In the genomic region with DNA sequence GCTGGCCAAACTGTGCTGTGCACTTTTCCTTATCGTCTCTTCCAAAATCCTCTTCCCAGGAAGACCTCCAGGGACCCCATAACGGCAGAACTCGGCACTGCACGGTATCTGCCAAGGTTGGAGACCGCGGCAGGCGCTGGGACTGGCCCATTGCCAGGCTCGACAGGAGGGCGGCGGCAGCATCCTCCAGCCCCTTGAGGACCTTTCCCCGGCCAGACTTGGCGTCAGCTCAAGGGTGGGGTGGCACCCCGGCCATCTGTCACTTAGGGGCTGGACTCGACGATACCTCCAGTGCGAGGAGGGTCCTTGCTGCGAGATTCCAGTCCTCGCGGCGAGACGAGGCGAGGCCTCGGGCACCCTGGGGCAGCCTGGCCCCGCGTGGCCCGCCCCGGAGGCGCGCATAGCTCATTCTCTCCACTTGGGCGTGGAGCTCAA, we compare ENCODE assay signal across 8 cellular contexts. TPM values are rescaled to one million over a fixed set of nuclear protein-coding genes. Genes with fewer than 3 reads are reported as not detected.
DNase-seq lines count a peak whose midpoint lies in the region; ATAC-seq, FAIRE-seq and TF ChIP-seq lines count a peak whose summit lies in the region.

No MANE protein-coding gene starts in this region.

- H3K4me1 ChIP-seq in ACC112 (ENCODE audit: control insufficient read depth, insufficient read depth, low read length, unreplicated experiment) (peaks cover 54% of the 10 kb centered on the region), H1 (replicated peaks in 1 of 4; ENCODE audit: control insufficient read depth in 3 of 4, insufficient read depth in 4 of 4, low read length in 3 of 4) (peaks cover 13 to 31% (median 24%) of the 10 kb centered on the region in 4 experiments), mucosa of rectum (ENCODE audit: control insufficient read depth in 2 of 2, insufficient read depth in 2 of 2, low read length in 2 of 2) (peaks cover 18 to 28% of the 10 kb centered on the region in 2 donors)

- H3K79me1 ChIP-seq in H1 (ENCODE audit: low read depth, low read length) = peaks cover 16% of the 10 kb centered on the region

- peak overlapping the region; percentile 86 to 97 for H3K4me2 ChIP-seq in H1 (ENCODE audit: insufficient read depth in 1 of 2, low read depth in 2 of 2, low read length in 2 of 2)

- no peak overlapping the region for H2BK120ac ChIP-seq in H1 (replicated peaks; ENCODE audit: low read depth, low read length)

- H2AK5ac ChIP-seq in H1 (ENCODE audit: low read depth, low read length) = no peak overlapping the region

- H2BK5ac ChIP-seq in H1 (ENCODE audit: low read depth, low read length) = peak overlapping the region; percentile 97

- H2AFZ ChIP-seq in ACC112 (ENCODE audit: low read length, unreplicated experiment) (peak overlapping the region; percentile 16), H1 (ENCODE audit: low read length) (no peak overlapping the region)

- peak overlapping the region; percentile 96 for H3K18ac ChIP-seq in H1 (ENCODE audit: extremely low read depth, low read length)

- peaks cover 14% of the 10 kb centered on the region for H3K23me2 ChIP-seq in H1 (ENCODE audit: low read depth, low read length)

- H4K91ac ChIP-seq in H1 (replicated peaks; ENCODE audit: insufficient read length, low read length) = peak overlapping the region; percentile 31

- H3K9ac ChIP-seq in H1 (replicated peaks in 1 of 4; ENCODE audit: extremely low read depth in 1 of 4, low read depth in 3 of 4, low read length in 3 of 4) (peak overlapping the region; percentile 79 to 93 (median 92)), mucosa of rectum (ENCODE audit: low read depth in 1 of 2, low read length in 2 of 2) (peak overlapping the region; percentile 85)

- no peaks in the 10 kb centered on the region for H3K9me3 ChIP-seq in H1 (ENCODE audit: insufficient read depth in 2 of 2, low read depth in 1 of 2, low read length in 1 of 2)
- no peaks in the 10 kb centered on the region for H3K9me3 ChIP-seq in mucosa of rectum (ENCODE audit: control insufficient read depth in 2 of 2, low read length in 2 of 2)

- peaks cover 58% of the 10 kb centered on the region for H3K79me2 ChIP-seq in ACC112 (ENCODE audit: control insufficient read depth, insufficient read depth, low read length, unreplicated experiment)
- H3K79me2 ChIP-seq in H1 (ENCODE audit: control insufficient read depth in 1 of 2, insufficient read depth in 2 of 2, low read length in 2 of 2) = peaks cover 24 to 57% of the 10 kb centered on the region in 2 experiments

- H2BK15ac ChIP-seq in H1 (ENCODE audit: low read length) = no peak overlapping the region

- no peak for TF ChIP-seq CTCF in H1 (IDR thresholded peaks at IDR 0.05; ENCODE audit: control extremely low read depth in 1 of 3, insufficient read depth in 1 of 3, low read depth in 1 of 3, low read length in 3 of 3)

- no peak for FAIRE-seq in H1 (lab: Jason Lieb, UNC)

- no peak overlapping the region for H3K23ac ChIP-seq in H1 (ENCODE audit: insufficient read length)

- H4K8ac ChIP-seq in H1 (ENCODE audit: extremely low read depth, insufficient read depth, low read length) = peak overlapping the region; percentile 94

- H3K56ac ChIP-seq in H1 (replicated peaks; ENCODE audit: insufficient read length, low read depth, low read length) = peak overlapping the region; percentile 92

- POLR2A ChIA-PET in H1 (lab: Charles Lee; ENCODE audit: partially characterized antibody) = interaction anchor here (0.7 to 8.2 kb wide), 25 partner anchors 9 to 262 kb away, joined by 3 to 67 read pairs (median 5); partner anchors contain the start of genes CNP, DNAJC7, EIF1 and JUP

- H3K36me3 ChIP-seq in ACC112 (ENCODE audit: insufficient read depth, low read length) = no peaks in the 10 kb centered on the region
- H3K36me3 ChIP-seq in H1 (ENCODE audit: control insufficient read depth in 2 of 4, insufficient read depth in 4 of 4, low read length in 3 of 4) = peaks cover 4 to 8% (median 5%) of the 10 kb centered on the region in 4 experiments; a peak in 6 of 8 replicates
- H3K36me3 ChIP-seq in mucosa of rectum (ENCODE audit: control insufficient read depth in 2 of 2, insufficient read depth in 2 of 2, low read length in 2 of 2) = peaks cover 2 to 7% of the 10 kb centered on the region in 2 donors

- peaks cover 22 to 41% of the 10 kb centered on the region in 2 experiments for H4K20me1 ChIP-seq in H1 (replicated peaks in 1 of 2; ENCODE audit: control insufficient read depth in 1 of 2, insufficient read depth in 2 of 2, low read length in 2 of 2)

- CTCF ChIA-PET in H1 (lab: Charles Lee; ENCODE audit: partially characterized antibody) = interaction anchor here (1.0 to 16.0 kb wide), 6 partner anchors 11 to 198 kb away, joined by 3 to 205 read pairs (median 4); partner anchors contain the start of gene CNP

- no peak for TF ChIP-seq EP300 in H1 (IDR thresholded peaks at IDR 0.05; ENCODE audit: borderline replicate concordance in 1 of 2, low read depth in 2 of 2, low read length in 2 of 2)

- TF ChIP-seq POLR2A in H1 (IDR thresholded peaks at IDR 0.05; ENCODE audit: control extremely low read depth in 1 of 2, low read depth in 2 of 2, low read length in 2 of 2) = peak in 1 of 2 experiments; percentile 30; a peak in 1 of 3 replicates

- no peak overlapping the region for H2BK12ac ChIP-seq in H1 (ENCODE audit: low read depth, low read length)

- H3K27ac ChIP-seq in ACC112 (ENCODE audit: low read depth, low read length) (peak overlapping the region; percentile 44), H1 (ENCODE audit: low read depth, low read length) (peak overlapping the region; percentile 85), mucosa of rectum (ENCODE audit: low read depth in 2 of 2, low read length in 2 of 2) (peak overlapping the region; percentile 77 to 88)

- H3K14ac ChIP-seq in H1 (ENCODE audit: insufficient read length) = no peak overlapping the region

- no peak overlapping the region for H2BK20ac ChIP-seq in H1 (ENCODE audit: low read length)

- H3K4ac ChIP-seq in H1 (replicated peaks; ENCODE audit: insufficient read length, low read depth, low read length) = peak overlapping the region; percentile 94

- H3K4me3 ChIP-seq in ACC112 (ENCODE audit: low read depth, low read length) = peak overlapping the region; percentile 94
- H3K4me3 ChIP-seq in H1 (ENCODE audit: extremely low read depth in 1 of 4, insufficient read depth in 2 of 4, low read depth in 3 of 4, low read length in 4 of 4) = peak overlapping the region; percentile 74 to 99 (median 93)
- peak overlapping the region; percentile 91 to 99 for H3K4me3 ChIP-seq in mucosa of rectum (ENCODE audit: low read length in 2 of 2)

- ATAC-seq in GM19372 (IDR thresholded peaks at IDR 0.05; ENCODE audit: low read depth, unreplicated experiment) = peak; percentile 10

- no peak for TF ChIP-seq RAD21 in H1 (IDR thresholded peaks at IDR 0.05 in 1 of 2, conservative IDR thresholded peaks at IDR 0.05 in 1 of 2; ENCODE audit: low read depth in 2 of 2, low read length in 2 of 2)

- peak; percentile 57 for DNase-seq in NCI-H1105 (lab: John Stamatoyannopoulos, UW)
- DNase-seq in activated CD4-positive, alpha-beta T cell treated with anti-CD3 and anti-CD28 coated beads, Interleukin-2, amount 50 U/mL, for 4 hours = peak; percentile 39 to 44
- DNase-seq in H1 (ENCODE audit: low read depth in 1 of 2, low spot score in 2 of 2) = peak in 1 of 2 experiments; percentile 51
- peak in 5 of 6 experiments; percentile 9 to 62 (median 38) for DNase-seq in stimulated activated naive CD4-positive, alpha-beta T cell (lab: John Stamatoyannopoulos, UW)
- DNase-seq in NCI-H1930 (lab: John Stamatoyannopoulos, UW) = no peak

- H3K27me3 ChIP-seq in ACC112 (ENCODE audit: insufficient read depth, low read length) = no peaks in the 10 kb centered on the region
- no peaks in the 10 kb centered on the region for H3K27me3 ChIP-seq in H1 (replicated peaks in 1 of 4; ENCODE audit: control insufficient read depth in 3 of 4, extremely low read depth in 1 of 4, insufficient read depth in 3 of 4, low read length in 3 of 4)
- H3K27me3 ChIP-seq in mucosa of rectum (ENCODE audit: control insufficient read depth in 2 of 2, insufficient read depth in 2 of 2, low read length in 2 of 2) = no peaks in the 10 kb centered on the region

- H4K5ac ChIP-seq in H1 (ENCODE audit: insufficient read length, low read depth, low read length) = peak overlapping the region; percentile 39

- 3% methylated on average over 29 of the region's 30 CpGs; no CpG with 5 or more reads in 1 of the 2 experiments for WGBS in H1 (ENCODE audit: extremely low coverage in 1 of 2, insufficient coverage in 1 of 2, insufficient read length in 1 of 2, insufficient replicate concordance in 2 of 2, low coverage in 1 of 2, low lambda C conversion rate in 2 of 2, missing lambda C conversion rate in 1 of 2), 2 experiments

RNA-seq across cellular contexts. Expression of gene ACLY, which starts 0.8 kb away (rescaled TPM):
- total RNA-seq in H1 (2021; fragmentation: NEBNext Ultra II Directional; extraction: Animal tissue kit (Norgen Biotek cat#: 25700)) = 388 and 393 TPM in 2 replicates
- 167 and 238 TPM in 2 replicates for polyA plus RNA-seq in H1 (2011; rRNA removed)
- 218 TPM for polyA plus RNA-seq in H1 (2011; cell fraction: cytosol; rRNA removed)
- 329 TPM for polyA plus RNA-seq in H1 (2011; cell fraction: nucleus; rRNA removed)
- polyA plus RNA-seq in H1 (2012, experiment 1 of 2) = 230 to 256 TPM (median 237 TPM) in 4 replicates
- 78.0 TPM for polyA plus RNA-seq in H1 (2012, experiment 2 of 2)
- 179 TPM for polyA plus RNA-seq in H1 (2013, experiment 1 of 2)
- polyA plus RNA-seq in H1 (2013, experiment 2 of 2) = 170 TPM
- polyA minus RNA-seq in H1 (2011; rRNA and poly(A)+ RNA removed) = 586 and 598 TPM in 2 replicates
- polyA minus RNA-seq in H1 (2011; cell fraction: cytosol; rRNA and poly(A)+ RNA removed) = 393 TPM
- 179 TPM for polyA minus RNA-seq in H1 (2011; cell fraction: nucleus; rRNA and poly(A)+ RNA removed)

RNA-seq across cellular contexts. Expression of gene ODAD4, which starts 12.4 kb away (rescaled TPM):
- 1.3 TPM in 2 replicates for total RNA-seq in H1 (2021; fragmentation: NEBNext Ultra II Directional; extraction: Animal tissue kit (Norgen Biotek cat#: 25700))
- 0.41 and 0.48 TPM in 2 replicates for polyA plus RNA-seq in H1 (2011; rRNA removed)
- 1.2 TPM for polyA plus RNA-seq in H1 (2011; cell fraction: cytosol; rRNA removed)
- 1.1 TPM for polyA plus RNA-seq in H1 (2011; cell fraction: nucleus; rRNA removed)
- polyA plus RNA-seq in H1 (2012, experiment 1 of 2) = 1.3 to 1.6 TPM (median 1.5 TPM) in 4 replicates
- polyA plus RNA-seq in H1 (2012, experiment 2 of 2) = 0.42 TPM
- polyA plus RNA-seq in H1 (2013, experiment 1 of 2) = 1.1 TPM
- polyA plus RNA-seq in H1 (2013, experiment 2 of 2) = 0.87 TPM
- polyA minus RNA-seq in H1 (2011; rRNA and poly(A)+ RNA removed) = 1.5 and 2.0 TPM in 2 replicates
- 0.95 TPM for polyA minus RNA-seq in H1 (2011; cell fraction: cytosol; rRNA and poly(A)+ RNA removed)
- polyA minus RNA-seq in H1 (2011; cell fraction: nucleus; rRNA and poly(A)+ RNA removed) = 2.6 TPM

RNA-seq across cellular contexts. Expression of gene CNP, which starts 48.6 kb away (rescaled TPM):
- 60.6 and 64.2 TPM in 2 replicates for total RNA-seq in H1 (2021; fragmentation: NEBNext Ultra II Directional; extraction: Animal tissue kit (Norgen Biotek cat#: 25700))
- 21.9 and 43.3 TPM in 2 replicates for polyA plus RNA-seq in H1 (2011; rRNA removed)
- polyA plus RNA-seq in H1 (2011; cell fraction: cytosol; rRNA removed) = 31.8 TPM
- 43.7 TPM for polyA plus RNA-seq in H1 (2011; cell fraction: nucleus; rRNA removed)
- 33.1 to 53.1 TPM (median 45.5 TPM) in 4 replicates for polyA plus RNA-seq in H1 (2012, experiment 1 of 2)
- 41.2 TPM for polyA plus RNA-seq in H1 (2012, experiment 2 of 2)
- 29.7 TPM for polyA plus RNA-seq in H1 (2013, experiment 1 of 2)
- polyA plus RNA-seq in H1 (2013, experiment 2 of 2) = 28.7 TPM
- 77.8 and 84.7 TPM in 2 replicates for polyA minus RNA-seq in H1 (2011; rRNA and poly(A)+ RNA removed)
- polyA minus RNA-seq in H1 (2011; cell fraction: cytosol; rRNA and poly(A)+ RNA removed) = 41.2 TPM
- 33.4 TPM for polyA minus RNA-seq in H1 (2011; cell fraction: nucleus; rRNA and poly(A)+ RNA removed)

RNA-seq across cellular contexts. Expression of gene KLHL11, which starts 52.8 kb away (rescaled TPM):
- total RNA-seq in H1 (2021; fragmentation: NEBNext Ultra II Directional; extraction: Animal tissue kit (Norgen Biotek cat#: 25700)) = 12.8 and 13.7 TPM in 2 replicates
- 3.4 and 4.2 TPM in 2 replicates for polyA plus RNA-seq in H1 (2011; rRNA removed)
- 5.6 TPM for polyA plus RNA-seq in H1 (2011; cell fraction: cytosol; rRNA removed)
- 3.2 TPM for polyA plus RNA-seq in H1 (2011; cell fraction: nucleus; rRNA removed)
- polyA plus RNA-seq in H1 (2012, experiment 1 of 2) = 2.6 to 3.0 TPM (median 2.9 TPM) in 4 replicates
- polyA plus RNA-seq in H1 (2012, experiment 2 of 2) = 0.22 TPM
- polyA plus RNA-seq in H1 (2013, experiment 1 of 2) = 4.0 TPM
- polyA plus RNA-seq in H1 (2013, experiment 2 of 2) = 3.7 TPM
- polyA minus RNA-seq in H1 (2011; rRNA and poly(A)+ RNA removed) = 32.4 and 39.9 TPM in 2 replicates
- polyA minus RNA-seq in H1 (2011; cell fraction: cytosol; rRNA and poly(A)+ RNA removed) = 16.1 TPM
- polyA minus RNA-seq in H1 (2011; cell fraction: nucleus; rRNA and poly(A)+ RNA removed) = 13.4 TPM

Comparison
In these comparisons a context has a peak if more than half of its experiments do, and no peak if none do; other contexts are left out.
1. DNase-seq: peak in NCI-H1105 (single experiment), activated CD4-positive, alpha-beta T cell treated with anti-CD3 and anti-CD28 coated beads, Interleukin-2, amount 50 U/mL, for 4 hours (2 of 2) and stimulated activated naive CD4-positive, alpha-beta T cell (5 of 6); none in NCI-H1930 (0 of 2).
2. Peak in every context shown above with its lines, with median percentiles within 50 percentile points of each other: H3K27ac ChIP-seq and H3K4me3 ChIP-seq.